ENCODE assay signal across 8 cellular contexts in genomic region chr17:49815761-49816281, GRCh38. TPM values are rescaled to one million over a fixed set of nuclear protein-coding genes. Genes with fewer than 3 reads are reported as not detected.
DNase-seq lines count a peak whose midpoint lies in the region; ATAC-seq and TF ChIP-seq lines count a peak whose summit lies in the region.

No MANE protein-coding gene starts in this region.

- peaks cover 0 to 4% of the 10 kb centered on the region in 2 donors for H3K27me3 Mint-ChIP-seq in CD8-positive, alpha-beta memory T cell
- H3K27me3 Mint-ChIP-seq in neural progenitor cell (ENCODE audit: insufficient read depth, low read depth): no peaks in the 10 kb centered on the region

- H3K4me3 Mint-ChIP-seq in CD8-positive, alpha-beta memory T cell: no peak overlapping the region
- peak overlapping the region; percentile 78 for H3K4me3 Mint-ChIP-seq in neural progenitor cell

- H3K4me1 ChIP-seq in CD8-positive, alpha-beta memory T cell (ENCODE audit: insufficient read depth, low read length): peaks cover 66% of the 10 kb centered on the region
- H3K4me1 ChIP-seq in esophagus squamous epithelium (peaks cover 21 to 72% (median 32%) of the 10 kb centered on the region in 3 donors), neural progenitor cell (peaks cover 46% of the 10 kb centered on the region), Peyer's patch (peaks cover 0 to 6% (median 0%) of the 10 kb centered on the region in 4 donors)

- H3F3A ChIP-seq in neural progenitor cell (ENCODE audit: low read depth): peaks cover 49% of the 10 kb centered on the region

- H3K79me2 ChIP-seq in neural progenitor cell (ENCODE audit: low read depth): peaks cover 70% of the 10 kb centered on the region

- H3K9me3 Mint-ChIP-seq in CD8-positive, alpha-beta memory T cell: no peaks in the 10 kb centered on the region
- H3K9me3 Mint-ChIP-seq in neural progenitor cell: no peaks in the 10 kb centered on the region

- H3K4me1 Mint-ChIP-seq in CD8-positive, alpha-beta memory T cell: peaks cover 48 to 70% (median 70%) of the 10 kb centered on the region in 3 donors
- peaks cover 38% of the 10 kb centered on the region for H3K4me1 Mint-ChIP-seq in neural progenitor cell

- 16 to 38% methylated on average over 9 of the region's 9 CpGs for WGBS in esophagus squamous epithelium, 2 donors

- H3K9ac ChIP-seq in neural progenitor cell: peak overlapping the region; percentile 12

- H3K9me3 ChIP-seq in CD8-positive, alpha-beta memory T cell (ENCODE audit: low read length): no peaks in the 10 kb centered on the region
- H3K9me3 ChIP-seq in esophagus squamous epithelium (no peaks in the 10 kb centered on the region), neural progenitor cell (ENCODE audit: low read depth) (no peaks in the 10 kb centered on the region), Peyer's patch (no peaks in the 10 kb centered on the region)

- H2AFZ ChIP-seq in neural progenitor cell (replicated peaks): no peak overlapping the region

- H3K27ac ChIP-seq in CD8-positive, alpha-beta memory T cell (ENCODE audit: low read depth, low read length): no peak overlapping the region
- H3K27ac ChIP-seq in VCaP: peak overlapping the region; percentile 96
- H3K27ac ChIP-seq in esophagus squamous epithelium: peak overlapping the region; percentile 52 to 82 (median 70)
- peak overlapping the region; percentile 95 for H3K27ac ChIP-seq in neural progenitor cell
- H3K27ac ChIP-seq in Peyer's patch: no peak overlapping the region

- peaks cover 5% of the 10 kb centered on the region for H4K20me1 ChIP-seq in neural progenitor cell (ENCODE audit: low read depth)

- peak overlapping the region; percentile 86 for H3K4me2 ChIP-seq in neural progenitor cell

- H3K36me3 Mint-ChIP-seq in CD8-positive, alpha-beta memory T cell: peaks cover 10 to 78% (median 18%) of the 10 kb centered on the region in 3 donors
- H3K36me3 Mint-ChIP-seq in neural progenitor cell: peaks cover 21% of the 10 kb centered on the region

- ATAC-seq in GM19467 (IDR thresholded peaks at IDR 0.05; ENCODE audit: unreplicated experiment) (no peak), left lobe of liver (no peak)

- CTCF ChIA-PET in CD8-positive, alpha-beta memory T cell (lab: Charles Lee): interaction anchor here (0.9 to 1.7 kb wide), 2 partner anchors 36 to 182 kb away, joined by 3 to 4 read pairs; no protein-coding TSS in a partner anchor

- intact Hi-C loops in esophagus squamous epithelium (cut with DNase I): no loop called here

- peak overlapping the region in 7 of 8 donors; percentile 20 to 97 (median 63) for H3K27ac Mint-ChIP-seq in CD8-positive, alpha-beta memory T cell
- peak overlapping the region; percentile 96 for H3K27ac Mint-ChIP-seq in neural progenitor cell

- TF ChIP-seq CTCF in VCaP (conservative IDR thresholded peaks at IDR 0.05) (no peak), esophagus squamous epithelium (IDR thresholded peaks at IDR 0.05) (no peak), neural progenitor cell (IDR thresholded peaks at IDR 0.05) (no peak), Peyer's patch (IDR thresholded peaks at IDR 0.05) (no peak)

- H3K27me3 ChIP-seq in CD8-positive, alpha-beta memory T cell (ENCODE audit: insufficient read depth, low read length, poor library complexity, severe bottlenecking): no peaks in the 10 kb centered on the region
- H3K27me3 ChIP-seq in esophagus squamous epithelium (no peaks in the 10 kb centered on the region), neural progenitor cell (no peaks in the 10 kb centered on the region), Peyer's patch (no peaks in the 10 kb centered on the region)

- H3K36me3 ChIP-seq in CD8-positive, alpha-beta memory T cell (ENCODE audit: insufficient read depth, low read length): peaks cover 21% of the 10 kb centered on the region
- peaks cover 0 to 82% (median 22%) of the 10 kb centered on the region in 3 donors for H3K36me3 ChIP-seq in esophagus squamous epithelium
- peaks cover 24% of the 10 kb centered on the region for H3K36me3 ChIP-seq in neural progenitor cell
- peaks cover 0 to 96% (median 0%) of the 10 kb centered on the region in 3 donors for H3K36me3 ChIP-seq in Peyer's patch

- no peak overlapping the region for H3K4me3 ChIP-seq in CD8-positive, alpha-beta memory T cell (ENCODE audit: low read length)
- H3K4me3 ChIP-seq in esophagus squamous epithelium (peak overlapping the region in 1 of 4 donors; percentile 2), neural progenitor cell (peak overlapping the region; percentile 47), Peyer's patch (no peak overlapping the region)

- POLR2A ChIA-PET in CD8-positive, alpha-beta memory T cell (lab: Charles Lee): no interaction called here

- DNase-seq in CD8-positive, alpha-beta memory T cell: no peak
- DNase-seq in esophagus squamous epithelium (lab: John Stamatoyannopoulos, UW) (no peak), neural progenitor cell (ENCODE audit: low spot score) (peak; percentile 79), Peyer's patch (no peak), NCI-H69 (lab: John Stamatoyannopoulos, UW) (no peak), left lobe of liver (ENCODE audit: low spot score) (no peak)

- TF ChIP-seq POLR2A in esophagus squamous epithelium (IDR thresholded peaks at IDR 0.05) (no peak), Peyer's patch (IDR thresholded peaks at IDR 0.05) (no peak)

RNA-seq across cellular contexts. Expression of gene KAT7, which starts 27.3 kb away (rescaled TPM):
- total RNA-seq in CD8-positive, alpha-beta memory T cell: 10 to 100 TPM; 66.1 to 75.8 TPM
- polyA plus RNA-seq in CD8-positive, alpha-beta memory T cell: 58.1 TPM
- total RNA-seq in esophagus squamous epithelium: 10 to 100 TPM; 22.6 to 32.6 (median 26.6) TPM
- 125 and 139 TPM in 2 replicates for total RNA-seq in neural progenitor cell (ENCODE audit: low replicate concordance)
- total RNA-seq in Peyer's patch: 10 to 100 TPM; 44.3 to 50.9 (median 45.3) TPM
- 14.4 TPM for total RNA-seq in left lobe of liver

RNA-seq across cellular contexts. Expression of gene TAC4, which starts 32.0 kb away (rescaled TPM):
- total RNA-seq in CD8-positive, alpha-beta memory T cell: not detected
- polyA plus RNA-seq in CD8-positive, alpha-beta memory T cell: not detected
- total RNA-seq in esophagus squamous epithelium (not detected), neural progenitor cell (ENCODE audit: low replicate concordance) (not detected in 2 replicates), Peyer's patch (not detected), left lobe of liver (not detected)

RNA-seq across cellular contexts. Expression of gene FAM117A, which starts 51.9 kb away (rescaled TPM):
- total RNA-seq in CD8-positive, alpha-beta memory T cell: 10 to 100 TPM; 21.8 to 24.8 TPM
- 85.0 TPM for polyA plus RNA-seq in CD8-positive, alpha-beta memory T cell
- 1 to 10 TPM; 5.6 to 7.5 (median 6.5) TPM for total RNA-seq in esophagus squamous epithelium
- 14.6 and 29.5 TPM in 2 replicates for total RNA-seq in neural progenitor cell (ENCODE audit: low replicate concordance)
- total RNA-seq in Peyer's patch: 10 to 100 TPM in 1 of 4 donors, 1 to 10 TPM in 3; 6.5 to 16.5 (median 9.4) TPM
- total RNA-seq in left lobe of liver: 5.3 TPM

Comparison
In these comparisons a context has a peak if more than half of its experiments do, and no peak if none do; other contexts are left out.
1. H3K27ac ChIP-seq: peak in VCaP (single experiment), esophagus squamous epithelium (4 of 4) and neural progenitor cell (single experiment); none in CD8-positive, alpha-beta memory T cell (single experiment) and Peyer's patch (0 of 4).